In genomic region chr10:114471906-114472873, GRCh38 we compare ENCODE assay signal across 1 cellular context.
TF ChIP-seq lines count a peak whose summit lies in the region.

No MANE protein-coding gene starts in this region.

TF ChIP-seq in GM23338, 12 proteins besides CTCF, POLR2A, EP300 and RAD21 (continued from another document):
- no peak for TF ChIP-seq ZNF462 (CRISPR knock-in tag; IDR thresholded peaks at IDR 0.05)
- TF ChIP-seq NANOG (IDR thresholded peaks at IDR 0.05; ENCODE audit: borderline replicate concordance), result no peak
TF ChIP-seq in GM23338: peak in this region for 0.
